In genomic region chr1:84774674-84775548, GRCh38 we compare ENCODE assay signal across 14 cellular contexts.
DNase-seq lines count a peak whose midpoint lies in the region; ATAC-seq and TF ChIP-seq lines count a peak whose summit lies in the region.
"Had no signal": no experiment of that assay in that cellular context is flagged by ENCODE, and none has a peak within 500 bp of the region (broad histone marks: within the 10 kb centered on the region; RNA-seq: fewer than 3 reads in every experiment).

No MANE protein-coding gene starts in this region.

- no peak overlapping the region for H3K9ac ChIP-seq in Loucy (ENCODE audit: low read depth, low read length, poor library complexity, severe bottlenecking)

- no peak overlapping the region for H2AFZ ChIP-seq in Loucy (ENCODE audit: low read length)

- no peaks in the 10 kb centered on the region for H3K27me3 ChIP-seq in Loucy (ENCODE audit: insufficient read depth, low read length, poor library complexity, severe bottlenecking)
- H3K27me3 ChIP-seq: suprapubic skin had no signal

- ATAC-seq in GM21529 (IDR thresholded peaks at IDR 0.05; ENCODE audit: unreplicated experiment): no peak
- ATAC-seq in GM21619 (IDR thresholded peaks at IDR 0.05; ENCODE audit: unreplicated experiment): no peak
- ATAC-seq: activated CD8-positive, alpha-beta T cell treated with anti-CD3 and anti-CD28 coated beads, Interleukin-2, amount 10 ng/mL, durations not matched to agents 7 days and 5 days; naive thymus-derived CD8-positive, alpha-beta T cell had no signal

- H3K4me2 ChIP-seq in Loucy (ENCODE audit: low read depth, low read length, poor library complexity, severe bottlenecking): no peak overlapping the region

- no peaks in the 10 kb centered on the region for H3K79me2 ChIP-seq in Loucy (ENCODE audit: insufficient read depth, low read length)

- DNase-seq in NCI-H748 (lab: John Stamatoyannopoulos, UW; ENCODE audit: unreplicated experiment) (peak; percentile 56), epithelial cell of prostate (ENCODE audit: low read depth, low spot score) (no peak), GM20000 (ENCODE audit: low spot score) (no peak)
- no peak for DNase-seq in stimulated activated CD4-positive, alpha-beta T cell treated with anti-CD3 and anti-CD28 coated beads, Interleukin-15, amount 100 ng/mL, for 24 hours
- DNase-seq: activated CD8-positive, alpha-beta T cell treated with anti-CD3 and anti-CD28 coated beads, Interleukin-2, amount 10 ng/mL, durations not matched to agents 7 days and 5 days; activated effector memory CD4-positive, alpha-beta T cell treated with anti-CD3 and anti-CD28 coated beads, Interleukin-2, amount 50 U/mL, for 16 hours; AML-193; naive thymus-derived CD8-positive, alpha-beta T cell; NCI-H1048 had no signal

- H3K36me3 ChIP-seq in Loucy (ENCODE audit: insufficient read depth, low read length): no peaks in the 10 kb centered on the region
- H3K36me3 ChIP-seq: suprapubic skin had no signal

- H3K4me3 ChIP-seq in Loucy (ENCODE audit: low read length, poor library complexity, severe bottlenecking): no peak overlapping the region
- H3K4me3 ChIP-seq: suprapubic skin had no signal

- no peaks in the 10 kb centered on the region for H3F3A ChIP-seq in Loucy (ENCODE audit: low read depth)

- H3K27ac ChIP-seq in C4-2B (peak overlapping the region; percentile 90), epithelial cell of prostate (peak overlapping the region; percentile 65)
- H3K27ac ChIP-seq: suprapubic skin had no signal

- peaks cover 9% of the 10 kb centered on the region for H3K4me1 ChIP-seq in Loucy (ENCODE audit: insufficient read depth, low read length, poor library complexity, severe bottlenecking)

- no peaks in the 10 kb centered on the region for H4K20me1 ChIP-seq in Loucy (ENCODE audit: insufficient read depth, low read length, poor library complexity, severe bottlenecking)

- no peaks in the 10 kb centered on the region for H3K9me2 ChIP-seq in Loucy (replicated peaks; ENCODE audit: low read depth, low read length)

- no peaks in the 10 kb centered on the region for H3K9me3 ChIP-seq in Loucy (ENCODE audit: insufficient read depth, low read depth, low read length)
- H3K9me3 ChIP-seq: suprapubic skin had no signal

- TF ChIP-seq CTCF in C4-2B (conservative IDR thresholded peaks at IDR 0.05): peak; percentile 23
- peak; percentile 28; the same call in 1 of the 2 replicates for TF ChIP-seq CTCF in Loucy (conservative IDR thresholded peaks at IDR 0.05; ENCODE audit: low read length)
- TF ChIP-seq CTCF in GM20000 (IDR thresholded peaks at IDR 0.05; ENCODE audit: extremely low read depth, missing control alignments): no peak
